ENCODE assay signal across 1 cellular context in genomic region chr5:39099831-39100230, GRCh38.
TF ChIP-seq lines count a peak whose summit lies in the region.

No MANE protein-coding gene starts in this region.

TF ChIP-seq in IMR-90, 13 proteins besides CTCF, POLR2A, EP300 and RAD21 (continued from another document):
- no peak for TF ChIP-seq USF2 (IDR thresholded peaks at IDR 0.05; ENCODE audit: low read depth, low read length)
- TF ChIP-seq RFX5 (IDR thresholded peaks at IDR 0.05; ENCODE audit: low read depth, low read length), result no peak
- no peak for TF ChIP-seq RCOR1 (IDR thresholded peaks at IDR 0.05; ENCODE audit: insufficient replicate concordance, low read length)
- TF ChIP-seq CHD1 (IDR thresholded peaks at IDR 0.05; ENCODE audit: low read depth, low read length), result no peak
- TF ChIP-seq MAZ (IDR thresholded peaks at IDR 0.05; ENCODE audit: borderline replicate concordance, low read depth, low read length), result no peak
